ENCODE assay signal across 9 cellular contexts in the genomic region with DNA sequence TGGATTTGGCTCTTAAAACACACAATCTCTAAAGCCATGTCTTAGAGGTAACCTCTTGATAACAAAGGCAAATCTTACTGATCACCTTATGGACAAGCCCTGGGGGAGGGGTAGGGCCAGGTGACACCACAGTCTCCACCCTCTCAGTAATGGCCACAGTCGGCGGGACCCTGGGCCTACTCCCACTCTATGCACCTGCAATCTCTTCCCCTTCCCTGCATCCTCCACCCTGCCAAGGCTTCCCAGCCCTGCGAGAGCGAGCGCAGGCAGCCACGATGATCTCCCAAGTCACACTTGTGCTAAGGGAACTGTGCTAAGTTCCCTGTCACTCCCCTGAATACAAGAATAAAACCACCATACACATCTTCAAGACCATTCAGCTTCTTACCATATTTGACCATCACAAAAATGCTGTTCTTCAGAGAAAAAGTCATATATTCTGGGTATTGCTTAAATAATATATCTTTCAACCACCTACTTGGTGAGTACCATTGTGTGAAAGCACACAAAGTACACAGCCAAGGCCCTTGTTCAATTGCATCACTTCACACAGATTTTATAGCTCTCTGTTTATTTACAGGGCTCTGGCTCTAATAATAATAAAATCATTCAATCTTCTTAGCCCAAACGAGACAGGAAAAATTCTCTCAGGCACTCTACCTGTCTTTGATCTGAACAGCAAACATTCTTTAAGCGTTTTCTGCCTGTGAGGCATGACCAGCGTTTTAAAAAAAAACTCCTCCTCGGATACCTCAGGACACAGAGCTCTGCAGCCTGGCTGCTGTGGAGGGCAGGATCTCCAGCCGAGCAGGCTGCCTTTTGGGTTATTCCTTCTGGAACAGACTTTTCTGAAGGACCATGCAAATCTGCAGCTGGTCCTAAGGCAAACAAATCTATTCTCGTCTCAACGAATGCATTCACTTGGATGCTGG.
DNase-seq lines count a peak whose midpoint lies in the region; ATAC-seq, FAIRE-seq and TF ChIP-seq lines count a peak whose summit lies in the region.
"Had no signal": no experiment of that assay in that cellular context is flagged by ENCODE, and none has a peak within 500 bp of the region (broad histone marks: within the 10 kb centered on the region; RNA-seq: fewer than 3 reads in every experiment).

No MANE protein-coding gene starts in this region.

- no peaks in the 10 kb centered on the region for H4K20me1 ChIP-seq in GM12878 (ENCODE audit: control insufficient read depth, insufficient read depth)

- no peak overlapping the region for H2AFZ ChIP-seq in GM12878 (ENCODE audit: control insufficient read depth, low read depth, low read length)

- H3K36me3 ChIP-seq in GM12878 (ENCODE audit: control insufficient read depth in 2 of 2, insufficient read depth in 2 of 2, low read length in 1 of 2) (peaks cover 0 to 7% of the 10 kb centered on the region in 2 experiments; a peak in 3 of 4 replicates), neutrophil (peaks cover 4% of the 10 kb centered on the region), right atrium auricular region (no peaks in the 10 kb centered on the region)

- TF ChIP-seq CTCF in GM12878 (IDR thresholded peaks at IDR 0.05 in 2 of 3, conservative IDR thresholded peaks at IDR 0.05 in 1 of 3; ENCODE audit: control insufficient read depth in 2 of 3, extremely low read depth in 1 of 3, insufficient read depth in 1 of 3, low read depth in 3 of 3, low read length in 3 of 3) = no peak
- no peak for TF ChIP-seq CTCF in neutrophil (IDR thresholded peaks at IDR 0.05)
- no peak for TF ChIP-seq CTCF in right atrium auricular region (IDR thresholded peaks at IDR 0.05)

- RAD21 ChIA-PET in GM12878 (lab: Charles Lee; ENCODE audit: unreplicated experiment) = interaction anchor here (0.8 to 1.0 kb wide), 2 partner anchors 75 to 184 kb away, joined by 3 read pairs; no protein-coding TSS in a partner anchor

- peak; percentile 58 for DNase-seq in DMS79 (lab: John Stamatoyannopoulos, UW)
- DNase-seq in GM12878 (ENCODE audit: low read depth, low spot score) = no peak
- DNase-seq in right atrium auricular region (ENCODE audit: low spot score) = no peak
- no peak for DNase-seq in G401 (ENCODE audit: low spot score)
- no peak for DNase-seq in HCEC 1CT
- DNase-seq: activated gamma-delta T cell, NCI-H345 had no signal

- H3K4me1 ChIP-seq in GM12878 (ENCODE audit: control insufficient read depth, insufficient read depth, low read length) (peaks cover 33% of the 10 kb centered on the region), neutrophil (ENCODE audit: control insufficient read depth in 1 of 2, insufficient read depth in 1 of 2, low read depth in 1 of 2, low read length in 1 of 2) (peaks cover 16 to 25% of the 10 kb centered on the region in 2 experiments), right atrium auricular region (no peaks in the 10 kb centered on the region)

- POLR2A ChIA-PET in GM12878 (lab: Charles Lee) = interaction anchor here (0.9 kb wide), 1 partner anchor 9 kb away, joined by 4 read pairs; no protein-coding TSS in a partner anchor

- TSS peak; percentile 25 for BruUV-seq in GM12878 (replicated peaks; lab: Mats Ljungman, UMichigan)

- TF ChIP-seq EP300 in GM12878 (IDR thresholded peaks at IDR 0.05; ENCODE audit: borderline replicate concordance in 1 of 2, control insufficient read depth in 1 of 2, low read depth in 2 of 2, low read length in 2 of 2) = no peak

- H3K79me2 ChIP-seq in GM12878 (ENCODE audit: control insufficient read depth, insufficient read depth, low read length) = peaks cover 12% of the 10 kb centered on the region

- no peak for TF ChIP-seq POLR2A in GM12878 (IDR thresholded peaks at IDR 0.05; ENCODE audit: low read depth, low read length)

- H3K4me3 ChIP-seq in GM12878 (no peak overlapping the region), neutrophil (ENCODE audit: low read depth in 1 of 2, low read length in 1 of 2) (no peak overlapping the region), right atrium auricular region (no peak overlapping the region)

- peak overlapping the region; percentile 66; the same call in 1 of the 2 replicates for H3K4me2 ChIP-seq in GM12878 (ENCODE audit: control insufficient read depth, insufficient read depth)

- ATAC-seq in HG02885 (IDR thresholded peaks at IDR 0.05; ENCODE audit: poor library complexity, unreplicated experiment) (peak; percentile 17), GM12878 (peak; percentile 20)

- 62% methylated on average over 13 of the region's 13 CpGs for WGBS in GM12878 (ENCODE audit: insufficient coverage, insufficient replicate concordance, low lambda C conversion rate, missing lambda C conversion rate)

- intact Hi-C loops in GM12878 (cut with micrococcal nuclease; ENCODE audit: unreplicated experiment) = no loop called here

- no peak for TF ChIP-seq RAD21 in GM12878 (IDR thresholded peaks at IDR 0.05; ENCODE audit: insufficient read depth, low read depth, low read length)

- CTCF ChIA-PET in GM12878 (lab: Yijun Ruan, JAX) = interaction anchor here (0.6 kb wide), 1 partner anchor 1258 kb away, joined by 3 read pairs; no protein-coding TSS in a partner anchor

- in situ Hi-C loops in GM12878 (cut with MboI) = no loop called here
- in situ Hi-C loops in G401 (cut with HindIII; ENCODE audit: low sequenced_read_pairs) = no loop called here

- H3K27me3 ChIP-seq in GM12878 (replicated peaks in 1 of 2; ENCODE audit: control insufficient read depth in 2 of 2, insufficient read depth in 2 of 2, low read length in 1 of 2) (no peaks in the 10 kb centered on the region), neutrophil (no peaks in the 10 kb centered on the region), right atrium auricular region (no peaks in the 10 kb centered on the region)

- peak overlapping the region; percentile 55 for H3K27ac ChIP-seq in GM12878 (ENCODE audit: control insufficient read depth, insufficient read depth)
- H3K27ac ChIP-seq in neutrophil = peak overlapping the region; percentile 76
- H3K27ac ChIP-seq in right atrium auricular region = no peak overlapping the region

- H3K9me3 ChIP-seq in GM12878 (replicated peaks; ENCODE audit: control insufficient read depth, insufficient read depth, low read length) (no peaks in the 10 kb centered on the region), neutrophil (no peaks in the 10 kb centered on the region), right atrium auricular region (no peaks in the 10 kb centered on the region)

- no peak for FAIRE-seq in GM12878 (lab: Jason Lieb, UNC)

- no peak overlapping the region for H3K9ac ChIP-seq in GM12878 (ENCODE audit: control insufficient read depth, insufficient read depth, low read length)

- SMC1A ChIA-PET in GM12878 (lab: Charles Lee; ENCODE audit: uncharacterized antibody, unreplicated experiment) = interaction anchor here (0.6 to 1.1 kb wide), 2 partner anchors 12 to 23 kb away, joined by 3 read pairs; no protein-coding TSS in a partner anchor

TF ChIP-seq in GM12878, 131 proteins besides CTCF, POLR2A, EP300 and RAD21:
- TF ChIP-seq CHD2 (IDR thresholded peaks at IDR 0.05; ENCODE audit: borderline replicate concordance, low read depth, low read length) = no peak
- no peak for TF ChIP-seq MYC (IDR thresholded peaks at IDR 0.05; ENCODE audit: insufficient read depth, insufficient read length, insufficient replicate concordance, low read length, severe bottlenecking)
- TF ChIP-seq, protein P1, sequence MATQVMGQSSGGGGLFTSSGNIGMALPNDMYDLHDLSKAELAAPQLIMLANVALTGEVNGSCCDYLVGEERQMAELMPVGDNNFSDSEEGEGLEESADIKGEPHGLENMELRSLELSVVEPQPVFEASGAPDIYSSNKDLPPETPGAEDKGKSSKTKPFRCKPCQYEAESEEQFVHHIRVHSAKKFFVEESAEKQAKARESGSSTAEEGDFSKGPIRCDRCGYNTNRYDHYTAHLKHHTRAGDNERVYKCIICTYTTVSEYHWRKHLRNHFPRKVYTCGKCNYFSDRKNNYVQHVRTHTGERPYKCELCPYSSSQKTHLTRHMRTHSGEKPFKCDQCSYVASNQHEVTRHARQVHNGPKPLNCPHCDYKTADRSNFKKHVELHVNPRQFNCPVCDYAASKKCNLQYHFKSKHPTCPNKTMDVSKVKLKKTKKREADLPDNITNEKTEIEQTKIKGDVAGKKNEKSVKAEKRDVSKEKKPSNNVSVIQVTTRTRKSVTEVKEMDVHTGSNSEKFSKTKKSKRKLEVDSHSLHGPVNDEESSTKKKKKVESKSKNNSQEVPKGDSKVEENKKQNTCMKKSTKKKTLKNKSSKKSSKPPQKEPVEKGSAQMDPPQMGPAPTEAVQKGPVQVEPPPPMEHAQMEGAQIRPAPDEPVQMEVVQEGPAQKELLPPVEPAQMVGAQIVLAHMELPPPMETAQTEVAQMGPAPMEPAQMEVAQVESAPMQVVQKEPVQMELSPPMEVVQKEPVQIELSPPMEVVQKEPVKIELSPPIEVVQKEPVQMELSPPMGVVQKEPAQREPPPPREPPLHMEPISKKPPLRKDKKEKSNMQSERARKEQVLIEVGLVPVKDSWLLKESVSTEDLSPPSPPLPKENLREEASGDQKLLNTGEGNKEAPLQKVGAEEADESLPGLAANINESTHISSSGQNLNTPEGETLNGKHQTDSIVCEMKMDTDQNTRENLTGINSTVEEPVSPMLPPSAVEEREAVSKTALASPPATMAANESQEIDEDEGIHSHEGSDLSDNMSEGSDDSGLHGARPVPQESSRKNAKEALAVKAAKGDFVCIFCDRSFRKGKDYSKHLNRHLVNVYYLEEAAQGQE (IDR thresholded peaks at IDR 0.05; ENCODE audit: low read depth, low read length) = no peak
- no peak for TF ChIP-seq NFYA (IDR thresholded peaks at IDR 0.05; ENCODE audit: borderline replicate concordance, low read depth, low read length)
- TF ChIP-seq FOS (IDR thresholded peaks at IDR 0.05; ENCODE audit: borderline replicate concordance, extremely low read depth, insufficient read length) = no peak
- TF ChIP-seq, protein P2, sequence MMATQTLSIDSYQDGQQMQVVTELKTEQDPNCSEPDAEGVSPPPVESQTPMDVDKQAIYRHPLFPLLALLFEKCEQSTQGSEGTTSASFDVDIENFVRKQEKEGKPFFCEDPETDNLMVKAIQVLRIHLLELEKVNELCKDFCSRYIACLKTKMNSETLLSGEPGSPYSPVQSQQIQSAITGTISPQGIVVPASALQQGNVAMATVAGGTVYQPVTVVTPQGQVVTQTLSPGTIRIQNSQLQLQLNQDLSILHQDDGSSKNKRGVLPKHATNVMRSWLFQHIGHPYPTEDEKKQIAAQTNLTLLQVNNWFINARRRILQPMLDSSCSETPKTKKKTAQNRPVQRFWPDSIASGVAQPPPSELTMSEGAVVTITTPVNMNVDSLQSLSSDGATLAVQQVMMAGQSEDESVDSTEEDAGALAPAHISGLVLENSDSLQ (IDR thresholded peaks at IDR 0.05) = no peak
- TF ChIP-seq IRF4 (IDR thresholded peaks at IDR 0.05; ENCODE audit: low read depth, low read length) = no peak

Comparison
In these comparisons a context has a peak if more than half of its experiments do, and no peak if none do; other contexts are left out.
1. H3K27ac ChIP-seq: peak in GM12878 (single experiment) and neutrophil (single experiment); none in right atrium auricular region (0 of 2).